23 cellular contexts compared by ENCODE assay signal in the genomic region with DNA sequence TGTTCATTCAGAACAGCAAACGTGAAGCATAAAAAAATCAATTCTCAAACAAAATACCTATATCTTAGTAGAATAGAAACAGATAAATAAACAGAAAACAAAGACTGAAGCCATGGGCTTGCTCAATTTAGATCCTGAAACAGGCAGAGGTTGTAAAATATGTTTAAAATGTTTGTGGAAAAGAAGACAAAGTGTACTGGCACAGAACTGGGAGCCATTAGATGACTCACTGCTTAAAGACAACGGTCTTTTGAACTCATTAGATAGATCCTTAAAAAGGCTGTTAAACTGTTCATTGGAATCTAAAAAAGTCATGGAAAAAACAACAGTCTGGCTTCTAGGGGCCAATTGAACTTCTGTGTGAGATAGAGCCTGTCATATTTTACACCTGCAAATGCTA.
DNase-seq lines count a peak whose midpoint lies in the region; ATAC-seq and TF ChIP-seq lines count a peak whose summit lies in the region.
"Had no signal": no experiment of that assay in that cellular context is flagged by ENCODE, and none has a peak within 500 bp of the region (broad histone marks: within the 10 kb centered on the region; RNA-seq: fewer than 3 reads in every experiment).

No MANE protein-coding gene starts in this region.

- no peaks in the 10 kb centered on the region for H3K36me3 Mint-ChIP-seq in chondrocyte (ENCODE audit: low read depth)
- no peaks in the 10 kb centered on the region for H3K36me3 Mint-ChIP-seq in activated CD4-positive, alpha-beta T cell treated with anti-CD3 and anti-CD28 coated beads, Interleukin-2, amount 10 ng/mL, durations not matched to agents 24 days and 14 days (ENCODE audit: low read depth)
- H3K36me3 Mint-ChIP-seq: CD4-positive, alpha-beta memory T cell; stimulated activated memory B cell treated with anti-CD40 and anti-IgM and Interleukin-4, amounts not matched to agents 10 μg/mL and 1 μg/mL and 100 μg/mL, for 72 hours had no signal

- no peak overlapping the region for H3K4me3 Mint-ChIP-seq in chondrocyte (ENCODE audit: unreplicated experiment)
- no peak overlapping the region for H3K4me3 Mint-ChIP-seq in activated CD4-positive, alpha-beta T cell treated with anti-CD3 and anti-CD28 coated beads, Interleukin-2, amount 10 ng/mL, durations not matched to agents 24 days and 14 days
- H3K4me3 Mint-ChIP-seq: CD4-positive, alpha-beta memory T cell; stimulated activated memory B cell treated with anti-CD40 and anti-IgM and Interleukin-4, amounts not matched to agents 10 μg/mL and 1 μg/mL and 100 μg/mL, for 72 hours had no signal

- DNase-seq in GM04503 (ENCODE audit: low read depth) (peak; percentile 1), M059J (ENCODE audit: low read depth) (peak; percentile 11), chondrocyte (ENCODE audit: low spot score) (no peak), neuronal stem cell (ENCODE audit: low spot score) (no peak), DMS79 treated with DMSO at 0.1 percent for 48 hours (lab: John Stamatoyannopoulos, UW) (no peak)
- no peak for DNase-seq in activated CD4-positive, alpha-beta T cell treated with anti-CD3 and anti-CD28 coated beads, Interleukin-2, amount 10 ng/mL, durations not matched to agents 24 days and 14 days
- DNase-seq: activated CD8-positive, alpha-beta memory T cell treated with anti-CD3 and anti-CD28 coated beads for 24 hours; activated naive CD4-positive, alpha-beta T cell treated with Interleukin-2 at 50 U/mL for 16 hours; activated T-cell treated with anti-CD3 and anti-CD28 coated beads, Interleukin-2, amount 50 U/mL, for 48 hours; CD4-positive, alpha-beta memory T cell; central memory CD4-positive, alpha-beta T cell; NCI-H1436; NCI-H2171 treated with DMSO at 0.1 percent for 48 hours; NCI-H82; SHP77; small intestine; T-helper 1 cell; testis had no signal

- H3K9me3 Mint-ChIP-seq in chondrocyte (ENCODE audit: low read depth) = peaks cover 7% of the 10 kb centered on the region
- H3K9me3 Mint-ChIP-seq in activated CD4-positive, alpha-beta T cell treated with anti-CD3 and anti-CD28 coated beads, Interleukin-2, amount 10 ng/mL, durations not matched to agents 24 days and 14 days = no peaks in the 10 kb centered on the region
- H3K9me3 Mint-ChIP-seq: stimulated activated memory B cell treated with anti-CD40 and anti-IgM and Interleukin-4, amounts not matched to agents 10 μg/mL and 1 μg/mL and 100 μg/mL, for 72 hours had no signal

- peaks cover 20% of the 10 kb centered on the region for H3K4me1 Mint-ChIP-seq in chondrocyte (ENCODE audit: low read depth)
- H3K4me1 Mint-ChIP-seq in activated CD4-positive, alpha-beta T cell treated with anti-CD3 and anti-CD28 coated beads, Interleukin-2, amount 10 ng/mL, durations not matched to agents 24 days and 14 days = no peaks in the 10 kb centered on the region
- H3K4me1 Mint-ChIP-seq: CD4-positive, alpha-beta memory T cell; stimulated activated memory B cell treated with anti-CD40 and anti-IgM and Interleukin-4, amounts not matched to agents 10 μg/mL and 1 μg/mL and 100 μg/mL, for 72 hours had no signal

- H3K4me3 ChIP-seq in neuronal stem cell (ENCODE audit: low read length in 2 of 2) = no peak overlapping the region
- H3K4me3 ChIP-seq: testis, vagina had no signal

- no peak overlapping the region for H3K23ac ChIP-seq in neuronal stem cell (ENCODE audit: low read depth, low read length, poor library complexity)

- H3K9me3 ChIP-seq in neuronal stem cell (replicated peaks in 1 of 2; ENCODE audit: control insufficient read depth in 2 of 2, insufficient read depth in 1 of 2, low read depth in 1 of 2, low read length in 2 of 2) = peaks cover 0 to 2% of the 10 kb centered on the region in 2 donors
- H3K9me3 ChIP-seq: testis, vagina had no signal

- H2BK15ac ChIP-seq in neuronal stem cell (ENCODE audit: low read length) = no peak overlapping the region

- H4K91ac ChIP-seq in neuronal stem cell (ENCODE audit: low read depth, low read length, poor library complexity) = no peak overlapping the region

- no peaks in the 10 kb centered on the region for H3K27me3 ChIP-seq in neuronal stem cell (ENCODE audit: control insufficient read depth in 3 of 3, insufficient read depth in 3 of 3, low read depth in 1 of 3, low read length in 3 of 3)
- H3K27me3 ChIP-seq: foreskin keratinocyte, neutrophil, testis, vagina had no signal

- H3K27ac Mint-ChIP-seq in chondrocyte (ENCODE audit: unreplicated experiment) = peak overlapping the region; percentile 43
- H3K27ac Mint-ChIP-seq in activated CD4-positive, alpha-beta T cell treated with anti-CD3 and anti-CD28 coated beads, Interleukin-2, amount 10 ng/mL, durations not matched to agents 24 days and 14 days = no peak overlapping the region
- H3K27ac Mint-ChIP-seq: CD4-positive, alpha-beta memory T cell; stimulated activated memory B cell treated with anti-CD40 and anti-IgM and Interleukin-4, amounts not matched to agents 10 μg/mL and 1 μg/mL and 100 μg/mL, for 72 hours had no signal

- TF ChIP-seq CTCF in chondrocyte (IDR thresholded peaks at IDR 0.05) = no peak

- H3K4me2 ChIP-seq in neuronal stem cell (ENCODE audit: insufficient read depth, low read length, poor library complexity, severe bottlenecking) = no peak overlapping the region

- no peak overlapping the region for H2AK5ac ChIP-seq in neuronal stem cell (ENCODE audit: low read depth, low read length)

- peak overlapping the region; percentile 53 for H2AFZ ChIP-seq in neuronal stem cell (ENCODE audit: low read length)

- no peak overlapping the region for H2BK12ac ChIP-seq in neuronal stem cell (ENCODE audit: low read length)

- intact Hi-C loops in activated CD4-positive, alpha-beta T cell treated with anti-CD3 and anti-CD28 coated beads, Interleukin-2, amount 10 ng/mL, durations not matched to agents 24 days and 14 days (cut with micrococcal nuclease) = no loop called here

- H3K79me1 ChIP-seq in neuronal stem cell (ENCODE audit: low read depth, low read length) = no peaks in the 10 kb centered on the region

- no peak overlapping the region for H3K27ac ChIP-seq in neuronal stem cell (replicated peaks; ENCODE audit: low read length)
- H3K27ac ChIP-seq: foreskin keratinocyte, neutrophil, testis, vagina had no signal

- no peak overlapping the region for H3K4ac ChIP-seq in neuronal stem cell (ENCODE audit: low read length)

- H3K18ac ChIP-seq in neuronal stem cell (ENCODE audit: low read length) = no peak overlapping the region

- no peak overlapping the region for H4K8ac ChIP-seq in neuronal stem cell (ENCODE audit: low read depth, low read length)

- WGBS in neuronal stem cell (ENCODE audit: extremely low coverage in 2 of 2, insufficient read length in 2 of 2, insufficient replicate concordance in 1 of 2), 2 donors = no CpG with 5 or more reads among the region's 2 CpGs

- H3K4me1 ChIP-seq in neuronal stem cell (ENCODE audit: control insufficient read depth in 2 of 2, insufficient read depth in 1 of 2, low read depth in 1 of 2, low read length in 2 of 2) = peaks cover 0 to 2% of the 10 kb centered on the region in 2 donors
- H3K4me1 ChIP-seq: foreskin keratinocyte, testis, vagina had no signal

- H3K36me3 ChIP-seq in neuronal stem cell (replicated peaks in 1 of 2; ENCODE audit: control insufficient read depth in 2 of 2, insufficient read depth in 2 of 2, low read length in 2 of 2) = no peaks in the 10 kb centered on the region
- H3K36me3 ChIP-seq: neutrophil, vagina had no signal

- no peak overlapping the region for H3K14ac ChIP-seq in neuronal stem cell (ENCODE audit: low read length)

- H3K27me3 Mint-ChIP-seq in chondrocyte (ENCODE audit: low read depth) = no peaks in the 10 kb centered on the region
- no peaks in the 10 kb centered on the region for H3K27me3 Mint-ChIP-seq in activated CD4-positive, alpha-beta T cell treated with anti-CD3 and anti-CD28 coated beads, Interleukin-2, amount 10 ng/mL, durations not matched to agents 24 days and 14 days
- H3K27me3 Mint-ChIP-seq: CD4-positive, alpha-beta memory T cell; stimulated activated memory B cell treated with anti-CD40 and anti-IgM and Interleukin-4, amounts not matched to agents 10 μg/mL and 1 μg/mL and 100 μg/mL, for 72 hours had no signal

- no peak overlapping the region for H3K9ac ChIP-seq in neuronal stem cell (ENCODE audit: low read depth, low read length, poor library complexity)

- H2BK120ac ChIP-seq in neuronal stem cell (ENCODE audit: low read depth, low read length) = no peak overlapping the region

- no peak for ATAC-seq in GM19455 (IDR thresholded peaks at IDR 0.05; ENCODE audit: unreplicated experiment)
- ATAC-seq: foreskin keratinocyte; stimulated activated memory B cell treated with anti-CD40 and anti-IgM and Interleukin-4, amounts not matched to agents 10 μg/mL and 1 μg/mL and 100 μg/mL, for 72 hours had no signal

- no peak overlapping the region for H2BK5ac ChIP-seq in neuronal stem cell (ENCODE audit: low read length)

Comparison
In these comparisons a context has a peak if more than half of its experiments do, and no peak if none do; other contexts are left out.
1. DNase-seq: peak in GM04503 (single experiment) and M059J (single experiment); none in chondrocyte (single experiment), neuronal stem cell (single experiment), DMS79 treated with DMSO at 0.1 percent for 48 hours (single experiment) and activated CD4-positive, alpha-beta T cell treated with anti-CD3 and anti-CD28 coated beads, Interleukin-2, amount 10 ng/mL, durations not matched to agents 24 days and 14 days (single experiment).